Comparison of ENCODE assay signal across 8 cellular contexts in genomic region chrX:149630681-149631292, GRCh38. TPM values are rescaled to one million over a fixed set of nuclear protein-coding genes. Genes with fewer than 3 reads are reported as not detected.
DNase-seq lines count a peak whose midpoint lies in the region; ATAC-seq and TF ChIP-seq lines count a peak whose summit lies in the region.

No MANE protein-coding gene starts in this region.

- no peak for ATAC-seq in HG03571 (IDR thresholded peaks at IDR 0.05; ENCODE audit: unreplicated experiment)

- H3K4me1 ChIP-seq in adrenal gland (replicated peaks in 1 of 2): peaks cover 7 to 21% of the 10 kb centered on the region in 2 donors

- H3K9me3 ChIP-seq in adrenal gland (replicated peaks in 1 of 3): no peaks in the 10 kb centered on the region

- peak overlapping the region; percentile 30 to 77 (median 64) for H3K27ac ChIP-seq in adrenal gland

- intact Hi-C loops in adrenal gland (cut with DNase I): no loop called here

- peak overlapping the region in 3 of 4 donors; percentile 18 to 76 (median 45) for H3K4me3 ChIP-seq in adrenal gland

- peak in 4 of 6 experiments; percentile 6 to 39 (median 26) for TF ChIP-seq CTCF in adrenal gland (IDR thresholded peaks at IDR 0.05)

- no peaks in the 10 kb centered on the region for H3K27me3 ChIP-seq in adrenal gland

- H3K36me3 ChIP-seq in adrenal gland (replicated peaks in 1 of 2): no peaks in the 10 kb centered on the region

- 2 to 42% (median 19%) methylated on average over 13 to 17 of the region's 17 CpGs for WGBS in adrenal gland, 4 donors

- no peak for TF ChIP-seq POLR2A in adrenal gland (IDR thresholded peaks at IDR 0.05)

- DNase-seq in EL (peak; percentile 40), HuH-7.5 (ENCODE audit: low spot score) (peak; percentile 12), adrenal gland (peak; percentile 29 to 63 (median 39)), hepatic stellate cell (ENCODE audit: low spot score) (peak; percentile 31), retina (peak; percentile 18), GM19240 (ENCODE audit: insufficient read length, low spot score) (no peak)
- no peak for DNase-seq in activated CD4-positive, alpha-beta T cell treated with anti-CD3 and anti-CD28 coated beads, Interleukin-2, amount 50 U/mL, for 1 hour

RNA-seq across cellular contexts. Expression of gene TMEM185A, which starts 0.8 kb away (rescaled TPM):
- total RNA-seq in adrenal gland: 10 to 100 TPM; 15.3 to 38.0 (median 21.7) TPM
- 10 to 100 TPM; 14.8 to 20.2 (median 16.8) TPM for polyA plus RNA-seq in adrenal gland

RNA-seq across cellular contexts. Expression of gene HSFX2, which starts 35.7 kb away (rescaled TPM):
- total RNA-seq in adrenal gland: under 1 TPM in 2 of 8 donors, not detected in 6; 0.18 to 0.70 TPM
- 1 to 10 TPM in 2 of 3 donors, not detected in 1; 1.8 to 2.5 TPM for polyA plus RNA-seq in adrenal gland

RNA-seq across cellular contexts. Expression of gene MAGEA9B, which starts 43.5 kb away (rescaled TPM):
- total RNA-seq in adrenal gland: not detected
- polyA plus RNA-seq in adrenal gland: not detected

Comparison
In these comparisons a context has a peak if more than half of its experiments do, and no peak if none do; other contexts are left out.
1. DNase-seq: peak in EL (single experiment), HuH-7.5 (single experiment), adrenal gland (7 of 7), hepatic stellate cell (single experiment) and retina (single experiment); none in activated CD4-positive, alpha-beta T cell treated with anti-CD3 and anti-CD28 coated beads, Interleukin-2, amount 50 U/mL, for 1 hour (single experiment) and GM19240 (single experiment).